ENCODE assay signal across 9 cellular contexts in the genomic region with DNA sequence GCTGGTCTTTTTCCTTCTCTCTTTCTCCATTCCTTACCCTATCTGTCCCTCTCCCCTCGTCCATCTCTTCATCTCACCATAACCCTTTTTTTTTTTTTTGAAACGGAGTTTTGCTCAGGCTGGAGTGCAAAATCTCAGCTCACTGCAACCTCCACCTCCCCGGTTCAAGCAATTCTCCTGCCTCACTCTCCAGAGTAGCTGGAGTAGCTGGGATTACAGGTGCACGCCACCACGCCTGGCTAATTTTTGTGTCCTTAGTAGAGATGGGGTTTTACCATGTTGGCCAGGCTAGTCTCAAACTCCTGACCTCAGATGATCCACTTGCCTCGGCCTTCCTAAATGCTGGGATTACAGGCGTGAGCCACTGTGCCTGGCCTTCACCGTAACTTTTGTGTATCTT. TPM values are rescaled to one million over a fixed set of nuclear protein-coding genes. Genes with fewer than 3 reads are reported as not detected.
A peak's percentile ranks its signal among the peaks of the same experiment; 100 is the strongest.
DNase-seq lines count a peak whose midpoint lies in the region; ATAC-seq, FAIRE-seq and TF ChIP-seq lines count a peak whose summit lies in the region.
"Not testable (repeated sequence)": the region's sequence is repeated elsewhere in the genome, so short reads cannot be mapped to it uniquely, and the experiment has no call there.
"Had no signal": no experiment of that assay in that cellular context is flagged by ENCODE, and none has a peak within 500 bp of the region (broad histone marks: within the 10 kb centered on the region; RNA-seq: fewer than 3 reads in every experiment).

No MANE protein-coding gene starts in this region.

- not testable (repeated sequence) for H3K27me3 Mint-ChIP-seq in CD4-positive, alpha-beta T cell; CD8-positive, alpha-beta memory T cell; activated naive CD8-positive, alpha-beta T cell
- peaks cover 17% of the 10 kb centered on the region for H3K27me3 Mint-ChIP-seq in T-helper 1 cell treated with Interleukin-12 subunit alpha and Interleukin-12 subunit beta and Interleukin-4 antibody, amounts not matched to agents 30 μg/mL and 1 μg/mL, for 36 hours (ENCODE audit: low read depth)
- H3K27me3 Mint-ChIP-seq in activated CD4-positive, alpha-beta T cell treated with anti-CD3 and anti-CD28 coated beads, Interleukin-2, amount 10 ng/mL, durations not matched to agents 7 days and 5 days, result peaks cover 16% of the 10 kb centered on the region
- peaks cover 12 to 13% of the 10 kb centered on the region in 2 donors for H3K27me3 Mint-ChIP-seq in natural killer cell (ENCODE audit: low read depth in 2 of 2)

- FAIRE-seq in HepG2 (lab: Jason Lieb, UNC), result not testable (repeated sequence)

- H3K27ac ChIP-seq in CD4-positive, alpha-beta T cell (ENCODE audit: low read depth, low read length); CD8-positive, alpha-beta memory T cell (ENCODE audit: low read depth, low read length); HepG2 (ENCODE audit: extremely low read length, insufficient read depth, low read length): not testable (repeated sequence)

- not testable (repeated sequence) for H3K4me2 ChIP-seq in HepG2 (ENCODE audit: low read depth, low read length)

- not testable (repeated sequence) for DNase-seq in CD4-positive, alpha-beta T cell; CD8-positive, alpha-beta memory T cell; activated CD4-positive, alpha-beta T cell treated with anti-CD3 and anti-CD28 coated beads, Interleukin-2, amount 10 ng/mL, durations not matched to agents 7 days and 5 days; HepG2 (ENCODE audit: low spot score); natural killer cell

- peak overlapping the region; percentile 78 for H3K27ac Mint-ChIP-seq in CD4-positive, alpha-beta T cell
- peak overlapping the region in 7 of 8 donors; percentile 31 to 88 (median 86) for H3K27ac Mint-ChIP-seq in CD8-positive, alpha-beta memory T cell
- H3K27ac Mint-ChIP-seq in T-helper 1 cell treated with Interleukin-12 subunit alpha and Interleukin-12 subunit beta and Interleukin-4 antibody, amounts not matched to agents 30 μg/mL and 1 μg/mL, for 36 hours, result peak overlapping the region; percentile 23
- H3K27ac Mint-ChIP-seq in activated CD4-positive, alpha-beta T cell treated with anti-CD3 and anti-CD28 coated beads, Interleukin-2, amount 10 ng/mL, durations not matched to agents 7 days and 5 days, result peak overlapping the region; percentile 51
- H3K27ac Mint-ChIP-seq in activated naive CD8-positive, alpha-beta T cell, result peak overlapping the region; percentile 4
- H3K27ac Mint-ChIP-seq in natural killer cell, result not testable (repeated sequence)

- H3K9me3 ChIP-seq in CD4-positive, alpha-beta T cell (ENCODE audit: control insufficient read depth, low read length); CD8-positive, alpha-beta memory T cell (ENCODE audit: low read length); HepG2 (ENCODE audit: low read length): not testable (repeated sequence)

- H4K20me1 ChIP-seq in HepG2 (ENCODE audit: insufficient read depth, low read length), result not testable (repeated sequence)

- H3K4me3 ChIP-seq in CD8-positive, alpha-beta memory T cell (ENCODE audit: low read length); HepG2 (replicated peaks in 1 of 3; ENCODE audit: insufficient read depth in 1 of 3, low read depth in 2 of 3, low read length in 3 of 3): not testable (repeated sequence)

- H3K4me1 ChIP-seq in CD8-positive, alpha-beta memory T cell (ENCODE audit: insufficient read depth, low read length), result peaks cover 64% of the 10 kb centered on the region
- H3K4me1 ChIP-seq in HepG2 (ENCODE audit: insufficient read depth, low read length), result not testable (repeated sequence)

- intact Hi-C loops in CD4-positive, alpha-beta T cell (cut with DNase I, micrococcal nuclease), result loop anchor here (5.0 kb wide), 3 partner anchors 55 to 215 kb away; a partner anchor contains a TSS
- intact Hi-C loops in HepG2 (cut with micrococcal nuclease; ENCODE audit: unreplicated experiment); natural killer cell (cut with micrococcal nuclease): not testable (repeated sequence)

- not testable (repeated sequence) for H2AFZ ChIP-seq in HepG2 (ENCODE audit: low read length)

- WGBS in HepG2 (ENCODE audit: low lambda C conversion rate), result 12% methylated on average over 8 of the region's 8 CpGs

- TF ChIP-seq RAD21 in HepG2 (CRISPR knock-in tag; IDR thresholded peaks at IDR 0.05), result not testable (repeated sequence)

- POLR2A ChIA-PET in CD4-positive, alpha-beta T cell (lab: Charles Lee), result not testable (repeated sequence)
- POLR2A ChIA-PET in CD8-positive, alpha-beta memory T cell (lab: Charles Lee), result interaction anchor here (1.5 kb wide), 1 partner anchor 26 kb away, joined by 3 read pairs; no protein-coding TSS in a partner anchor
- POLR2A ChIA-PET in activated CD4-positive, alpha-beta T cell treated with anti-CD3 and anti-CD28 coated beads, Interleukin-2, amount 10 ng/mL, durations not matched to agents 7 days and 5 days (lab: Charles Lee), result interaction anchor here (0.7 kb wide), 1 partner anchor 1481 kb away, joined by 3 read pairs; no protein-coding TSS in a partner anchor
- POLR2A ChIA-PET in HepG2 (lab: Yijun Ruan, JAX), result interaction anchor here (0.5 kb wide), 1 partner anchor 10 kb away, joined by 3 read pairs; no protein-coding TSS in a partner anchor

- H3K36me3 Mint-ChIP-seq in CD4-positive, alpha-beta T cell (ENCODE audit: low read depth); CD8-positive, alpha-beta memory T cell; T-helper 1 cell treated with Interleukin-12 subunit alpha and Interleukin-12 subunit beta and Interleukin-4 antibody, amounts not matched to agents 30 μg/mL and 1 μg/mL, for 36 hours (ENCODE audit: low read depth); activated CD4-positive, alpha-beta T cell treated with anti-CD3 and anti-CD28 coated beads, Interleukin-2, amount 10 ng/mL, durations not matched to agents 7 days and 5 days (ENCODE audit: low read depth); activated naive CD8-positive, alpha-beta T cell; natural killer cell: not testable (repeated sequence)

- in situ Hi-C loops in HepG2 (cut with HindIII; ENCODE audit: extremely low pct_ligation_motif_present, low pct_unique_long_range_greater_than_20kb), result not testable (repeated sequence)

- not testable (repeated sequence) for H3K27me3 ChIP-seq in CD4-positive, alpha-beta T cell (ENCODE audit: control insufficient read depth, insufficient read depth, low read length); CD8-positive, alpha-beta memory T cell (ENCODE audit: insufficient read depth, low read length, poor library complexity, severe bottlenecking)
- peaks cover 4 to 40% of the 10 kb centered on the region in 2 experiments; a peak in 4 of 5 replicates for H3K27me3 ChIP-seq in HepG2 (ENCODE audit: control insufficient read depth in 1 of 2, insufficient read depth in 2 of 2, low read length in 2 of 2)

- not testable (repeated sequence) for BruUV-seq in HepG2 (replicated peaks; lab: Mats Ljungman, UMichigan)

- not testable (repeated sequence) for H3K36me3 ChIP-seq in CD8-positive, alpha-beta memory T cell (ENCODE audit: insufficient read depth, low read length); HepG2 (replicated peaks in 1 of 2; ENCODE audit: control insufficient read depth in 1 of 2, insufficient read depth in 2 of 2, low read length in 2 of 2)

- TF ChIP-seq EP300 in HepG2 (IDR thresholded peaks at IDR 0.05; ENCODE audit: low read depth in 2 of 2, low read length in 2 of 2); HepG2 (CRISPR knock-in tag; IDR thresholded peaks at IDR 0.05; ENCODE audit: borderline replicate concordance): not testable (repeated sequence)

- CTCF ChIA-PET in CD4-positive, alpha-beta T cell (lab: Charles Lee); HepG2 (lab: Yijun Ruan, JAX; ENCODE audit: low intra/inter-chr PET ratio, low total read pairs): not testable (repeated sequence)
- CTCF ChIA-PET in CD8-positive, alpha-beta memory T cell (lab: Charles Lee), result interaction anchor here (1.4 to 1.9 kb wide), 3 partner anchors 11 to 265 kb away, joined by 3 to 11 read pairs (median 5); no protein-coding TSS in a partner anchor
- CTCF ChIA-PET in activated CD4-positive, alpha-beta T cell treated with anti-CD3 and anti-CD28 coated beads, Interleukin-2, amount 10 ng/mL, durations not matched to agents 7 days and 5 days (lab: Charles Lee), result interaction anchor here (1.3 kb wide), 1 partner anchor 94 kb away, joined by 3 read pairs; no protein-coding TSS in a partner anchor

- not testable (repeated sequence) for TF ChIP-seq CTCF in CD4-positive, alpha-beta T cell (IDR thresholded peaks at IDR 0.05); HepG2 (CRISPR knock-in tag; IDR thresholded peaks at IDR 0.05); natural killer cell (IDR thresholded peaks at IDR 0.05)

- not testable (repeated sequence) for H3K9me3 Mint-ChIP-seq in CD4-positive, alpha-beta T cell; CD8-positive, alpha-beta memory T cell; T-helper 1 cell treated with Interleukin-12 subunit alpha and Interleukin-12 subunit beta and Interleukin-4 antibody, amounts not matched to agents 30 μg/mL and 1 μg/mL, for 36 hours; activated CD4-positive, alpha-beta T cell treated with anti-CD3 and anti-CD28 coated beads, Interleukin-2, amount 10 ng/mL, durations not matched to agents 7 days and 5 days; activated naive CD8-positive, alpha-beta T cell (ENCODE audit: low read depth); natural killer cell

- H3K79me2 ChIP-seq in HepG2 (ENCODE audit: insufficient read depth, low read length), result not testable (repeated sequence)

- TF ChIP-seq POLR2A in HepG2 (IDR thresholded peaks at IDR 0.05; ENCODE audit: insufficient read depth in 1 of 2, low read depth in 2 of 2, low read length in 2 of 2), result not testable (repeated sequence)

- H3K9ac ChIP-seq in HepG2 (ENCODE audit: insufficient read depth, low read depth, low read length), result not testable (repeated sequence)

- ATAC-seq in CD4-positive, alpha-beta T cell (ENCODE audit: poor library complexity); HepG2; natural killer cell: not testable (repeated sequence)

- not testable (repeated sequence) for H3K4me3 Mint-ChIP-seq in CD4-positive, alpha-beta T cell; T-helper 1 cell treated with Interleukin-12 subunit alpha and Interleukin-12 subunit beta and Interleukin-4 antibody, amounts not matched to agents 30 μg/mL and 1 μg/mL, for 36 hours; activated CD4-positive, alpha-beta T cell treated with anti-CD3 and anti-CD28 coated beads, Interleukin-2, amount 10 ng/mL, durations not matched to agents 7 days and 5 days
- peak overlapping the region in 2 of 7 donors; percentile 23 to 32 for H3K4me3 Mint-ChIP-seq in CD8-positive, alpha-beta memory T cell
- peak overlapping the region; percentile 40 for H3K4me3 Mint-ChIP-seq in activated naive CD8-positive, alpha-beta T cell
- H3K4me3 Mint-ChIP-seq in natural killer cell, result peak overlapping the region; percentile 35

- peaks cover 66% of the 10 kb centered on the region for H3K4me1 Mint-ChIP-seq in CD4-positive, alpha-beta T cell (ENCODE audit: low read depth)
- peaks cover 41 to 71% (median 50%) of the 10 kb centered on the region in 3 donors for H3K4me1 Mint-ChIP-seq in CD8-positive, alpha-beta memory T cell
- H3K4me1 Mint-ChIP-seq in T-helper 1 cell treated with Interleukin-12 subunit alpha and Interleukin-12 subunit beta and Interleukin-4 antibody, amounts not matched to agents 30 μg/mL and 1 μg/mL, for 36 hours (ENCODE audit: low read depth), result peaks cover 30% of the 10 kb centered on the region
- H3K4me1 Mint-ChIP-seq in activated CD4-positive, alpha-beta T cell treated with anti-CD3 and anti-CD28 coated beads, Interleukin-2, amount 10 ng/mL, durations not matched to agents 7 days and 5 days, result peaks cover 38% of the 10 kb centered on the region
- peaks cover 60% of the 10 kb centered on the region for H3K4me1 Mint-ChIP-seq in activated naive CD8-positive, alpha-beta T cell (ENCODE audit: low read depth)
- H3K4me1 Mint-ChIP-seq in natural killer cell, result peaks cover 22 to 28% of the 10 kb centered on the region in 2 donors

RNA-seq across cellular contexts. Expression of a gene that starts 21.2 kb away (rescaled TPM):
- total RNA-seq in CD4-positive, alpha-beta T cell, result 1 to 10 TPM; 4.2 to 4.5 TPM
- 10 to 100 TPM; 12.4 to 12.5 TPM for total RNA-seq in CD8-positive, alpha-beta memory T cell
- 3.0 TPM for polyA plus RNA-seq in CD8-positive, alpha-beta memory T cell
- 10 to 100 TPM; 12.3 to 13.5 TPM for total RNA-seq in activated CD4-positive, alpha-beta T cell treated with anti-CD3 and anti-CD28 coated beads, Interleukin-2, amount 10 ng/mL, durations not matched to agents 7 days and 5 days
- total RNA-seq in HepG2 (2016; rRNA removed; fragmentation: Illumina TruSeq; extraction: Trizol) (1.1 and 1.6 TPM in 2 replicates), natural killer cell (1 to 10 TPM; 2.6 to 9.3 (median 3.2) TPM)
- 0.40 and 0.79 TPM in 2 replicates for total RNA-seq in HepG2 (2016; cell fraction: cytosol; rRNA removed; fragmentation: Illumina TruSeq; extraction: Trizol; ENCODE audit: low read depth)
- total RNA-seq in HepG2 (2016; cell fraction: insoluble cytoplasmic fraction; rRNA removed; fragmentation: Illumina TruSeq; extraction: Trizol), result 0.77 and 1.4 TPM in 2 replicates
- total RNA-seq in HepG2 (2016; cell fraction: membrane; rRNA removed; fragmentation: Illumina TruSeq; extraction: Trizol), result 3.2 and 3.3 TPM in 2 replicates
- total RNA-seq in HepG2 (2016; cell fraction: nucleus; rRNA removed; fragmentation: Illumina TruSeq; extraction: Trizol), result 1.0 and 1.3 TPM in 2 replicates
- polyA plus RNA-seq in HepG2 (2011; rRNA removed), result 0.74 and 0.91 TPM in 2 replicates
- polyA plus RNA-seq in HepG2 (2011; cell fraction: cytosol; rRNA removed), result 0.47 and 0.78 TPM in 2 replicates
- 3.4 TPM in 2 replicates for polyA plus RNA-seq in HepG2 (2011; cell fraction: nucleus; rRNA removed)
- polyA plus RNA-seq in HepG2 (2012), result 2.5 and 3.6 TPM in 2 replicates
- polyA plus RNA-seq in HepG2 (2016; cell fraction: cytosol; fragmentation: Illumina TruSeq; extraction: Trizol; ENCODE audit: low read depth), result 2.6 TPM in 2 replicates
- 4.2 and 5.4 TPM in 2 replicates for polyA plus RNA-seq in HepG2 (2016; cell fraction: insoluble cytoplasmic fraction; fragmentation: Illumina TruSeq; extraction: Trizol; ENCODE audit: low read depth)
- polyA plus RNA-seq in HepG2 (2016; cell fraction: membrane; fragmentation: Illumina TruSeq; extraction: Trizol; ENCODE audit: low read depth), result 8.0 and 8.2 TPM in 2 replicates
- 3.9 and 5.6 TPM in 2 replicates for polyA plus RNA-seq in HepG2 (2016; cell fraction: nucleus; fragmentation: Illumina TruSeq; extraction: Trizol; ENCODE audit: insufficient read depth, low read depth)
- polyA minus RNA-seq in HepG2 (2011; rRNA and poly(A)+ RNA removed; ENCODE audit: low replicate concordance), result 1.2 and 2.4 TPM in 2 replicates
- 2.5 and 3.3 TPM in 2 replicates for polyA minus RNA-seq in HepG2 (2011; cell fraction: cytosol; rRNA and poly(A)+ RNA removed)
- polyA minus RNA-seq in HepG2 (2011; cell fraction: nucleus; rRNA and poly(A)+ RNA removed), result 1.8 and 3.2 TPM in 2 replicates
- polyA plus RNA-seq: CD14-positive monocyte had no signal

RNA-seq across cellular contexts. Expression of a gene that starts 37.6 kb away (rescaled TPM):
- 1 to 10 TPM; 4.3 to 5.4 TPM for total RNA-seq in CD4-positive, alpha-beta T cell
- 10 to 100 TPM; 21.0 to 21.9 TPM for total RNA-seq in CD8-positive, alpha-beta memory T cell
- 54.2 TPM for polyA plus RNA-seq in CD8-positive, alpha-beta memory T cell
- total RNA-seq in activated CD4-positive, alpha-beta T cell treated with anti-CD3 and anti-CD28 coated beads, Interleukin-2, amount 10 ng/mL, durations not matched to agents 7 days and 5 days, result 10 to 100 TPM; 15.6 to 16.8 TPM
- total RNA-seq in HepG2 (2016; rRNA removed; fragmentation: Illumina TruSeq; extraction: Trizol), result 21.0 and 22.8 TPM in 2 replicates
- 10.6 and 12.2 TPM in 2 replicates for total RNA-seq in HepG2 (2016; cell fraction: cytosol; rRNA removed; fragmentation: Illumina TruSeq; extraction: Trizol; ENCODE audit: low read depth)
- total RNA-seq in HepG2 (2016; cell fraction: insoluble cytoplasmic fraction; rRNA removed; fragmentation: Illumina TruSeq; extraction: Trizol), result 20.9 and 21.2 TPM in 2 replicates
- 21.9 and 24.8 TPM in 2 replicates for total RNA-seq in HepG2 (2016; cell fraction: membrane; rRNA removed; fragmentation: Illumina TruSeq; extraction: Trizol)
- 10.8 and 12.0 TPM in 2 replicates for total RNA-seq in HepG2 (2016; cell fraction: nucleus; rRNA removed; fragmentation: Illumina TruSeq; extraction: Trizol)
- polyA plus RNA-seq in HepG2 (2011; rRNA removed), result 17.8 and 18.7 TPM in 2 replicates
- 24.1 and 32.9 TPM in 2 replicates for polyA plus RNA-seq in HepG2 (2011; cell fraction: cytosol; rRNA removed)
- polyA plus RNA-seq in HepG2 (2011; cell fraction: nucleus; rRNA removed), result 16.2 and 17.2 TPM in 2 replicates
- 11.8 and 14.9 TPM in 2 replicates for polyA plus RNA-seq in HepG2 (2012)
- 10.2 and 10.4 TPM in 2 replicates for polyA plus RNA-seq in HepG2 (2016; cell fraction: cytosol; fragmentation: Illumina TruSeq; extraction: Trizol; ENCODE audit: low read depth)
- 24.9 and 26.1 TPM in 2 replicates for polyA plus RNA-seq in HepG2 (2016; cell fraction: insoluble cytoplasmic fraction; fragmentation: Illumina TruSeq; extraction: Trizol; ENCODE audit: low read depth)
- 18.7 and 21.3 TPM in 2 replicates for polyA plus RNA-seq in HepG2 (2016; cell fraction: membrane; fragmentation: Illumina TruSeq; extraction: Trizol; ENCODE audit: low read depth)
- 17.9 and 19.2 TPM in 2 replicates for polyA plus RNA-seq in HepG2 (2016; cell fraction: nucleus; fragmentation: Illumina TruSeq; extraction: Trizol; ENCODE audit: insufficient read depth, low read depth)
- 6.1 and 13.8 TPM in 2 replicates for polyA minus RNA-seq in HepG2 (2011; rRNA and poly(A)+ RNA removed; ENCODE audit: low replicate concordance)
- polyA minus RNA-seq in HepG2 (2011; cell fraction: cytosol; rRNA and poly(A)+ RNA removed), result 7.8 and 9.5 TPM in 2 replicates
- polyA minus RNA-seq in HepG2 (2011; cell fraction: nucleus; rRNA and poly(A)+ RNA removed), result 7.1 and 8.1 TPM in 2 replicates
- 10 to 100 TPM in 2 of 3 donors, 1 to 10 TPM in 1; 9.2 to 12.1 (median 10.5) TPM for total RNA-seq in natural killer cell

RNA-seq across cellular contexts. Expression of a gene that starts 49.3 kb away (rescaled TPM):
- total RNA-seq in CD4-positive, alpha-beta T cell, result 1 to 10 TPM; 6.0 to 7.6 TPM
- 1 to 10 TPM; 6.4 to 6.8 TPM for total RNA-seq in CD8-positive, alpha-beta memory T cell
- 96.2 TPM for polyA plus RNA-seq in CD8-positive, alpha-beta memory T cell
- total RNA-seq in activated CD4-positive, alpha-beta T cell treated with anti-CD3 and anti-CD28 coated beads, Interleukin-2, amount 10 ng/mL, durations not matched to agents 7 days and 5 days, result not detected
- total RNA-seq in HepG2 (2016; rRNA removed; fragmentation: Illumina TruSeq; extraction: Trizol), result not detected in 2 replicates
- not detected in 2 replicates for total RNA-seq in HepG2 (2016; cell fraction: cytosol; rRNA removed; fragmentation: Illumina TruSeq; extraction: Trizol; ENCODE audit: low read depth)
- not detected in 2 replicates for total RNA-seq in HepG2 (2016; cell fraction: insoluble cytoplasmic fraction; rRNA removed; fragmentation: Illumina TruSeq; extraction: Trizol)
- not detected in 2 replicates for total RNA-seq in HepG2 (2016; cell fraction: membrane; rRNA removed; fragmentation: Illumina TruSeq; extraction: Trizol)
- total RNA-seq in HepG2 (2016; cell fraction: nucleus; rRNA removed; fragmentation: Illumina TruSeq; extraction: Trizol), result not detected in 2 replicates
- 0.20 TPM in 1 of 2 replicates, not detected in the other for polyA plus RNA-seq in HepG2 (2011; rRNA removed)
- not detected in 2 replicates for polyA plus RNA-seq in HepG2 (2011; cell fraction: cytosol; rRNA removed)
- polyA plus RNA-seq in HepG2 (2011; cell fraction: nucleus; rRNA removed), result not detected in 2 replicates
- not detected in 2 replicates for polyA plus RNA-seq in HepG2 (2012)
- not detected in 2 replicates for polyA plus RNA-seq in HepG2 (2016; cell fraction: cytosol; fragmentation: Illumina TruSeq; extraction: Trizol; ENCODE audit: low read depth)
- polyA plus RNA-seq in HepG2 (2016; cell fraction: insoluble cytoplasmic fraction; fragmentation: Illumina TruSeq; extraction: Trizol; ENCODE audit: low read depth), result not detected in 2 replicates
- polyA plus RNA-seq in HepG2 (2016; cell fraction: membrane; fragmentation: Illumina TruSeq; extraction: Trizol; ENCODE audit: low read depth), result not detected in 2 replicates
- polyA plus RNA-seq in HepG2 (2016; cell fraction: nucleus; fragmentation: Illumina TruSeq; extraction: Trizol; ENCODE audit: insufficient read depth, low read depth), result not detected in 2 replicates
- not detected in 2 replicates for polyA minus RNA-seq in HepG2 (2011; rRNA and poly(A)+ RNA removed; ENCODE audit: low replicate concordance)
- not detected in 2 replicates for polyA minus RNA-seq in HepG2 (2011; cell fraction: cytosol; rRNA and poly(A)+ RNA removed)
- not detected in 2 replicates for polyA minus RNA-seq in HepG2 (2011; cell fraction: nucleus; rRNA and poly(A)+ RNA removed)
- total RNA-seq in natural killer cell, result 100 to 1,000 TPM; 439 to 494 (median 469) TPM
- total RNA-seq: Caco-2 had no signal

RNA-seq across cellular contexts. Expression of a gene that starts 51.2 kb away (rescaled TPM):
- 1 to 10 TPM; 1.6 TPM for total RNA-seq in CD4-positive, alpha-beta T cell
- 1 to 10 TPM; 1.2 to 1.9 TPM for total RNA-seq in CD8-positive, alpha-beta memory T cell
- polyA plus RNA-seq in CD8-positive, alpha-beta memory T cell, result not detected
- 1 to 10 TPM; 1.8 to 2.4 TPM for total RNA-seq in activated CD4-positive, alpha-beta T cell treated with anti-CD3 and anti-CD28 coated beads, Interleukin-2, amount 10 ng/mL, durations not matched to agents 7 days and 5 days
- total RNA-seq in HepG2 (2016; rRNA removed; fragmentation: Illumina TruSeq; extraction: Trizol), result 20.7 and 23.0 TPM in 2 replicates
- total RNA-seq in HepG2 (2016; cell fraction: cytosol; rRNA removed; fragmentation: Illumina TruSeq; extraction: Trizol; ENCODE audit: low read depth), result 11.5 TPM in 2 replicates
- 21.1 and 22.0 TPM in 2 replicates for total RNA-seq in HepG2 (2016; cell fraction: insoluble cytoplasmic fraction; rRNA removed; fragmentation: Illumina TruSeq; extraction: Trizol)
- total RNA-seq in HepG2 (2016; cell fraction: membrane; rRNA removed; fragmentation: Illumina TruSeq; extraction: Trizol), result 13.9 and 18.8 TPM in 2 replicates
- 13.2 and 14.2 TPM in 2 replicates for total RNA-seq in HepG2 (2016; cell fraction: nucleus; rRNA removed; fragmentation: Illumina TruSeq; extraction: Trizol)
- 13.7 and 19.9 TPM in 2 replicates for polyA plus RNA-seq in HepG2 (2011; rRNA removed)
- 10.9 and 15.9 TPM in 2 replicates for polyA plus RNA-seq in HepG2 (2011; cell fraction: cytosol; rRNA removed)
- 19.7 and 29.4 TPM in 2 replicates for polyA plus RNA-seq in HepG2 (2011; cell fraction: nucleus; rRNA removed)
- 10.9 and 11.0 TPM in 2 replicates for polyA plus RNA-seq in HepG2 (2012)
- polyA plus RNA-seq in HepG2 (2016; cell fraction: cytosol; fragmentation: Illumina TruSeq; extraction: Trizol; ENCODE audit: low read depth), result 13.1 and 16.9 TPM in 2 replicates
- polyA plus RNA-seq in HepG2 (2016; cell fraction: insoluble cytoplasmic fraction; fragmentation: Illumina TruSeq; extraction: Trizol; ENCODE audit: low read depth), result 22.3 and 24.9 TPM in 2 replicates
- 15.1 and 18.4 TPM in 2 replicates for polyA plus RNA-seq in HepG2 (2016; cell fraction: membrane; fragmentation: Illumina TruSeq; extraction: Trizol; ENCODE audit: low read depth)
- 24.9 and 28.1 TPM in 2 replicates for polyA plus RNA-seq in HepG2 (2016; cell fraction: nucleus; fragmentation: Illumina TruSeq; extraction: Trizol; ENCODE audit: insufficient read depth, low read depth)
- 0.28 and 15.7 TPM in 2 replicates for polyA minus RNA-seq in HepG2 (2011; rRNA and poly(A)+ RNA removed; ENCODE audit: low replicate concordance)
- polyA minus RNA-seq in HepG2 (2011; cell fraction: cytosol; rRNA and poly(A)+ RNA removed), result 6.9 and 7.3 TPM in 2 replicates
- 5.7 and 10.1 TPM in 2 replicates for polyA minus RNA-seq in HepG2 (2011; cell fraction: nucleus; rRNA and poly(A)+ RNA removed)
- 1 to 10 TPM in 2 of 3 donors, under 1 TPM in 1; 0.41 to 2.6 (median 1.5) TPM for total RNA-seq in natural killer cell
- polyA plus RNA-seq: CD14-positive monocyte had no signal

RNA-seq across cellular contexts. Expression of a gene that starts 55.1 kb away (rescaled TPM):
- 10 to 100 TPM; 72.4 to 78.6 TPM for total RNA-seq in CD4-positive, alpha-beta T cell
- total RNA-seq in CD8-positive, alpha-beta memory T cell, result 10 to 100 TPM; 53.4 to 60.1 TPM
- polyA plus RNA-seq in CD8-positive, alpha-beta memory T cell, result 1,883 TPM
- 100 to 1,000 TPM; 117 to 137 TPM for total RNA-seq in activated CD4-positive, alpha-beta T cell treated with anti-CD3 and anti-CD28 coated beads, Interleukin-2, amount 10 ng/mL, durations not matched to agents 7 days and 5 days
- 0.24 TPM in 1 of 2 replicates, not detected in the other for total RNA-seq in HepG2 (2016; rRNA removed; fragmentation: Illumina TruSeq; extraction: Trizol)
- 0.79 TPM in 1 of 2 replicates, not detected in the other for total RNA-seq in HepG2 (2016; cell fraction: cytosol; rRNA removed; fragmentation: Illumina TruSeq; extraction: Trizol; ENCODE audit: low read depth)
- total RNA-seq in HepG2 (2016; cell fraction: insoluble cytoplasmic fraction; rRNA removed; fragmentation: Illumina TruSeq; extraction: Trizol), result not detected in 2 replicates
- 0.65 TPM in 1 of 2 replicates, not detected in the other for total RNA-seq in HepG2 (2016; cell fraction: membrane; rRNA removed; fragmentation: Illumina TruSeq; extraction: Trizol)
- total RNA-seq in HepG2 (2016; cell fraction: nucleus; rRNA removed; fragmentation: Illumina TruSeq; extraction: Trizol), result not detected in 2 replicates
- 1.2 and 2.3 TPM in 2 replicates for polyA plus RNA-seq in HepG2 (2011; rRNA removed)
- 2.2 TPM in 2 replicates for polyA plus RNA-seq in HepG2 (2011; cell fraction: cytosol; rRNA removed)
- polyA plus RNA-seq in HepG2 (2011; cell fraction: nucleus; rRNA removed), result 0.64 and 0.72 TPM in 2 replicates
- 0.37 and 0.60 TPM in 2 replicates for polyA plus RNA-seq in HepG2 (2012)
- polyA plus RNA-seq in HepG2 (2016; cell fraction: cytosol; fragmentation: Illumina TruSeq; extraction: Trizol; ENCODE audit: low read depth), result 0.61 TPM in 1 of 2 replicates, not detected in the other
- not detected in 2 replicates for polyA plus RNA-seq in HepG2 (2016; cell fraction: insoluble cytoplasmic fraction; fragmentation: Illumina TruSeq; extraction: Trizol; ENCODE audit: low read depth)
- polyA plus RNA-seq in HepG2 (2016; cell fraction: membrane; fragmentation: Illumina TruSeq; extraction: Trizol; ENCODE audit: low read depth), result not detected in 2 replicates
- polyA plus RNA-seq in HepG2 (2016; cell fraction: nucleus; fragmentation: Illumina TruSeq; extraction: Trizol; ENCODE audit: insufficient read depth, low read depth), result 1.6 TPM in 2 replicates
- 0.77 and 4.2 TPM in 2 replicates for polyA minus RNA-seq in HepG2 (2011; rRNA and poly(A)+ RNA removed; ENCODE audit: low replicate concordance)
- polyA minus RNA-seq in HepG2 (2011; cell fraction: cytosol; rRNA and poly(A)+ RNA removed), result not detected in 2 replicates
- not detected in 2 replicates for polyA minus RNA-seq in HepG2 (2011; cell fraction: nucleus; rRNA and poly(A)+ RNA removed)
- 100 to 1,000 TPM; 281 to 307 (median 296) TPM for total RNA-seq in natural killer cell
- total RNA-seq: Caco-2 had no signal

Comparison
In these comparisons a context has a peak if more than half of its experiments do, and no peak if none do; other contexts are left out.
1. RNA of a gene that starts 49.3 kb away (total RNA-seq): 439 to 494 TPM in natural killer cell; 6.0 to 7.6 TPM in CD4-positive, alpha-beta T cell, 6.4 to 6.8 TPM in CD8-positive, alpha-beta memory T cell, not detected in activated CD4-positive, alpha-beta T cell treated with anti-CD3 and anti-CD28 coated beads, Interleukin-2, amount 10 ng/mL, durations not matched to agents 7 days and 5 days and not detected in HepG2; every median in the first group is over 10 times any median in the second.